Comparison of ENCODE assay signal across 22 cellular contexts in genomic region chr2:158115202-158115783, GRCh38. TPM values are rescaled to one million over a fixed set of nuclear protein-coding genes. Genes with fewer than 3 reads are reported as not detected.
"Had no signal": no experiment of that assay in that cellular context is flagged by ENCODE, and none has a peak within 500 bp of the region (broad histone marks: within the 10 kb centered on the region; RNA-seq: fewer than 3 reads in every experiment).

No MANE protein-coding gene starts in this region.

- H3K36me3 Mint-ChIP-seq: mesothelial cell of epicardium; stimulated activated naive B cell treated with anti-CD40 and anti-IgM and Interleukin-4, amounts not matched to agents 10 μg/mL and 1 μg/mL and 100 μg/mL, for 72 hours had no signal

- H3K9me3 Mint-ChIP-seq: activated CD4-positive, alpha-beta T cell treated with anti-CD3 and anti-CD28 coated beads, Interleukin-2, amount 10 ng/mL, durations not matched to agents 7 days and 5 days; activated T-helper 2 cell treated with anti-CD3 and anti-CD28 coated beads, Interferon-gamma antibody, Interleukin-2, Interleukin-4, amounts not matched to agents 10 μg/mL and 5 μg/mL and 100 μg/mL, durations not matched to agents 14 hours and 24 hours and 36 hours; central memory CD8-positive, alpha-beta T cell; effector memory CD8-positive, alpha-beta T cell; stimulated activated naive B cell treated with anti-CD40 and anti-IgM and Interleukin-4, amounts not matched to agents 10 μg/mL and 1 μg/mL and 100 μg/mL, for 72 hours; T-helper 1 cell treated with Interleukin-12 subunit alpha and Interleukin-12 subunit beta and Interleukin-4 antibody, amounts not matched to agents 30 μg/mL and 1 μg/mL, for 36 hours had no signal

- H3K4me1 Mint-ChIP-seq: activated CD4-positive, alpha-beta T cell treated with anti-CD3 and anti-CD28 coated beads, Interleukin-2, amount 10 ng/mL, durations not matched to agents 7 days and 5 days; central memory CD8-positive, alpha-beta T cell; stimulated activated naive B cell treated with anti-CD40 and anti-IgM and Interleukin-4, amounts not matched to agents 10 μg/mL and 1 μg/mL and 100 μg/mL, for 72 hours had no signal

- H3K4me3 ChIP-seq: adrenal gland, transverse colon had no signal

- H3K36me3 ChIP-seq: adrenal gland, transverse colon had no signal

- FAIRE-seq: TTC549 had no signal

- H3K27me3 ChIP-seq: adrenal gland, transverse colon had no signal

- ATAC-seq: effector memory CD8-positive, alpha-beta T cell; right cardiac atrium; stimulated activated naive B cell treated with anti-CD40 and anti-IgM and Interleukin-4, amounts not matched to agents 10 μg/mL and 1 μg/mL and 100 μg/mL, for 72 hours had no signal

- H3K27ac Mint-ChIP-seq: activated CD4-positive, alpha-beta T cell treated with anti-CD3 and anti-CD28 coated beads, Interleukin-2, amount 10 ng/mL, durations not matched to agents 7 days and 5 days; activated T-helper 2 cell treated with anti-CD3 and anti-CD28 coated beads, Interferon-gamma antibody, Interleukin-2, Interleukin-4, amounts not matched to agents 10 μg/mL and 5 μg/mL and 100 μg/mL, durations not matched to agents 14 hours and 24 hours and 36 hours; effector memory CD8-positive, alpha-beta T cell; mesothelial cell of epicardium; stimulated activated naive B cell treated with anti-CD40 and anti-IgM and Interleukin-4, amounts not matched to agents 10 μg/mL and 1 μg/mL and 100 μg/mL, for 72 hours; T-helper 1 cell treated with Interleukin-12 subunit alpha and Interleukin-12 subunit beta and Interleukin-4 antibody, amounts not matched to agents 30 μg/mL and 1 μg/mL, for 36 hours had no signal

- H3K9me3 ChIP-seq: adrenal gland, transverse colon had no signal

- DNase-seq: activated CD4-positive, alpha-beta T cell treated with anti-CD3 and anti-CD28 coated beads, Interleukin-2, amount 10 ng/mL, durations not matched to agents 7 days and 5 days; activated CD4-positive, CD25-positive, alpha-beta regulatory T cell; activated naive CD4-positive, alpha-beta T cell treated with anti-CD3 and anti-CD28 coated beads, Interleukin-2, amount 50 U/mL, for 16 hours; adrenal gland; effector memory CD8-positive, alpha-beta T cell; hippocampal formation; kidney glomerular epithelial cell; right cardiac atrium; stimulated activated CD4-positive, alpha-beta T cell treated with anti-CD3 and anti-CD28 coated beads, Interleukin-1b, Interleukin-23, amount 100 ng/mL, for 48 hours; stimulated activated naive B cell treated with anti-CD40 and anti-IgM and Interleukin-4, amounts not matched to agents 10 μg/mL and 1 μg/mL and 100 μg/mL, for 72 hours; transverse colon had no signal

- H3K27ac ChIP-seq: adrenal gland, transverse colon had no signal

- H3K4me1 ChIP-seq: adrenal gland, transverse colon had no signal

- H3K4me3 Mint-ChIP-seq: activated CD4-positive, alpha-beta T cell treated with anti-CD3 and anti-CD28 coated beads, Interleukin-2, amount 10 ng/mL, durations not matched to agents 7 days and 5 days; central memory CD8-positive, alpha-beta T cell; effector memory CD8-positive, alpha-beta T cell; mesothelial cell of epicardium; stimulated activated naive B cell treated with anti-CD40 and anti-IgM and Interleukin-4, amounts not matched to agents 10 μg/mL and 1 μg/mL and 100 μg/mL, for 72 hours; T-helper 1 cell treated with Interleukin-12 subunit alpha and Interleukin-12 subunit beta and Interleukin-4 antibody, amounts not matched to agents 30 μg/mL and 1 μg/mL, for 36 hours had no signal

RNA-seq across cellular contexts. Expression of gene UPP2, which starts 13.6 kb away (rescaled TPM):
- total RNA-seq: activated CD4-positive, alpha-beta T cell treated with anti-CD3 and anti-CD28 coated beads, Interleukin-2, amount 10 ng/mL, durations not matched to agents 7 days and 5 days; activated T-helper 2 cell treated with anti-CD3 and anti-CD28 coated beads, Interferon-gamma antibody, Interleukin-2, Interleukin-4, amounts not matched to agents 10 μg/mL and 5 μg/mL and 100 μg/mL, durations not matched to agents 14 hours and 24 hours and 36 hours; epithelial cell of proximal tubule; glomerular endothelial cell; lower leg skin; mesothelial cell of epicardium; myocyte; posterior vena cava; right cardiac atrium; subcutaneous adipose tissue; transverse colon had no signal
- polyA plus RNA-seq: right cardiac atrium had no signal
